Comparison of ENCODE assay signal across 9 cellular contexts in genomic region chr12:123801573-123802178, GRCh38. TPM values are rescaled to one million over a fixed set of nuclear protein-coding genes. Genes with fewer than 3 reads are reported as not detected.
DNase-seq lines count a peak whose midpoint lies in the region; ATAC-seq and TF ChIP-seq lines count a peak whose summit lies in the region.
"Had no signal": no experiment of that assay in that cellular context is flagged by ENCODE, and none has a peak within 500 bp of the region (broad histone marks: within the 10 kb centered on the region; RNA-seq: fewer than 3 reads in every experiment).

No MANE protein-coding gene starts in this region.

- POLR2A ChIA-PET in BJ (lab: Charles Lee) = no interaction called here

- no peak for ATAC-seq in HG03159 (IDR thresholded peaks at IDR 0.05; ENCODE audit: unreplicated experiment)
- ATAC-seq in HG03135 (IDR thresholded peaks at IDR 0.05; ENCODE audit: unreplicated experiment) = no peak

- H3K36me3 ChIP-seq in BJ (ENCODE audit: control insufficient read depth, insufficient read depth, low read length) = no peaks in the 10 kb centered on the region

- peak; percentile 52 for TF ChIP-seq CTCF in BJ (IDR thresholded peaks at IDR 0.05; ENCODE audit: insufficient read depth, low read depth, low read length)
- TF ChIP-seq CTCF in VCaP (conservative IDR thresholded peaks at IDR 0.05) = peak; percentile 89

- H3K4me3 ChIP-seq in BJ (ENCODE audit: low read depth, low read length) = no peak overlapping the region

- DNase-seq in BJ (ENCODE audit: low read depth) = no peak
- DNase-seq in HT1080 (ENCODE audit: low read depth) = peak; percentile 11
- DNase-seq in kidney tubule cell (ENCODE audit: low spot score) = peak; percentile 10
- DNase-seq in stimulated activated CD4-positive, alpha-beta T cell treated with anti-CD3 and anti-CD28 coated beads, Interleukin-4, amount 100 ng/mL, for 24 hours = no peak
- no peak for DNase-seq in occipital lobe (lab: John Stamatoyannopoulos, UW)
- DNase-seq: naive B cell had no signal

- CTCF ChIA-PET in BJ (lab: Yijun Ruan, JAX) = interaction anchor here (0.8 to 6.4 kb wide), 6 partner anchors 22 to 231 kb away, joined by 3 to 54 read pairs (median 6); no protein-coding TSS in a partner anchor

- no peak overlapping the region for H3K27ac ChIP-seq in VCaP

- H3K27me3 ChIP-seq in BJ (ENCODE audit: control insufficient read depth, insufficient read depth, low read length) = no peaks in the 10 kb centered on the region

RNA-seq across cellular contexts. Expression of gene DNAH10, which starts 39.6 kb away (rescaled TPM):
- polyA plus RNA-seq in BJ (2011; rRNA removed) = 0.61 and 0.76 TPM in 2 replicates
- 0.95 and 1.4 TPM in 2 replicates for polyA minus RNA-seq in BJ (2011; rRNA and poly(A)+ RNA removed)
- total RNA-seq in HT1080 (2014; rRNA removed; shearing (Covaris generic)) = 0.14 TPM in 1 of 2 replicates, not detected in the other
- polyA plus RNA-seq in HT1080 (2015; cell fraction: cytosol; rRNA removed) = 0.01 and 0.06 TPM in 2 replicates
- polyA plus RNA-seq in HT1080 (2015; cell fraction: nucleus; rRNA removed) = 0.33 and 0.48 TPM in 2 replicates
- total RNA-seq in occipital lobe = 22.6 TPM

Comparison
In these comparisons a context has a peak if more than half of its experiments do, and no peak if none do; other contexts are left out.
1. DNase-seq: peak in HT1080 (single experiment) and kidney tubule cell (single experiment); none in BJ (single experiment), stimulated activated CD4-positive, alpha-beta T cell treated with anti-CD3 and anti-CD28 coated beads, Interleukin-4, amount 100 ng/mL, for 24 hours (single experiment) and occipital lobe (single experiment).
2. RNA of gene DNAH10, which starts 39.6 kb away (total RNA-seq): 22.6 TPM in occipital lobe (single experiment); 0.14 TPM in HT1080; every median in the first group is over 10 times any median in the second.